In genomic region chr5:140549237-140550144, GRCh38 we compare ENCODE assay signal across 1 cellular context.
TF ChIP-seq lines count a peak whose summit lies in the region.

No MANE protein-coding gene starts in this region.

TF ChIP-seq in WTC11, 78 proteins besides CTCF, POLR2A, EP300 and RAD21 (continued from another document):
- TF ChIP-seq ZNF281 (CRISPR knock-in tag; IDR thresholded peaks at IDR 0.05), result no peak
- TF ChIP-seq MAX (CRISPR knock-in tag; IDR thresholded peaks at IDR 0.05), result no peak
- TF ChIP-seq ZNF219 (CRISPR knock-in tag; IDR thresholded peaks at IDR 0.05; ENCODE audit: borderline replicate concordance), result no peak
- TF ChIP-seq NFATC4 (CRISPR knock-in tag; IDR thresholded peaks at IDR 0.05), result no peak
